In genomic region chr12:104339663-104340062, GRCh38 we compare ENCODE assay signal across 23 cellular contexts. TPM values are rescaled to one million over a fixed set of nuclear protein-coding genes. Genes with fewer than 3 reads are reported as not detected.
DNase-seq lines count a peak whose midpoint lies in the region; ATAC-seq, FAIRE-seq and TF ChIP-seq lines count a peak whose summit lies in the region.
"Had no signal": no experiment of that assay in that cellular context is flagged by ENCODE, and none has a peak within 500 bp of the region (broad histone marks: within the 10 kb centered on the region; RNA-seq: fewer than 3 reads in every experiment).

No MANE protein-coding gene starts in this region.

- no peak for DNase-seq in HepG2 (ENCODE audit: low spot score)
- DNase-seq in right lobe of liver, result no peak
- DNase-seq in astrocyte of the cerebellum (ENCODE audit: low read depth), result no peak
- DNase-seq in fibroblast of the aortic adventitia (ENCODE audit: low read depth), result peak; percentile 49
- DNase-seq in aorta, result no peak
- DNase-seq in stimulated activated CD4-positive, alpha-beta T cell treated with anti-CD3 and anti-CD28 coated beads, Interleukin-4, amount 100 ng/mL, for 4 hours, result no peak
- DNase-seq in NCI-H524 (lab: John Stamatoyannopoulos, UW), result no peak
- DNase-seq in sigmoid colon, result no peak
- DNase-seq: activated CD4-positive, CD25-positive, alpha-beta regulatory T cell; activated CD8-positive, alpha-beta T cell treated with anti-CD3 and anti-CD28 coated beads, Interleukin-2, amount 10 ng/mL, durations not matched to agents 7 days and 5 days; activated naive CD4-positive, alpha-beta T cell treated with Interleukin-2 at 50 U/mL for 16 hours; activated T-cell treated with anti-CD3 and anti-CD28 coated beads, Interleukin-2, amount 50 U/mL, for 24 hours; CD4-positive, alpha-beta T cell; DMS153; GF-D8; NCI-H1694 treated with DMSO at 0.1 percent for 48 hours; NCI-H446 treated with DMSO at 0.1 percent for 48 hours; occipital lobe; T1000 had no signal

- H3K9ac ChIP-seq in HepG2 (ENCODE audit: insufficient read depth, low read depth, low read length), result no peak overlapping the region

- no peak overlapping the region for H3K4me2 ChIP-seq in HepG2 (ENCODE audit: low read depth, low read length)

- 100% methylated on average over 2 of the region's 3 CpGs for WGBS in HepG2 (ENCODE audit: low lambda C conversion rate)
- WGBS in right lobe of liver (ENCODE audit: insufficient coverage, low coverage, low lambda C conversion rate, missing lambda C conversion rate), result 90% methylated on average over 3 of the region's 3 CpGs
- 14 to 18% methylated on average over 3 of the region's 3 CpGs for WGBS in aorta, 2 donors
- WGBS in sigmoid colon, 2 donors, result 95 to 96% methylated on average over 3 of the region's 3 CpGs

- TF ChIP-seq CTCF in HepG2 (CRISPR knock-in tag; IDR thresholded peaks at IDR 0.05), result no peak
- no peak for TF ChIP-seq CTCF in right lobe of liver (IDR thresholded peaks at IDR 0.05)
- TF ChIP-seq CTCF in astrocyte of the cerebellum (IDR thresholded peaks at IDR 0.05; ENCODE audit: low read depth, low read length, missing control alignments), result peak; percentile 13
- TF ChIP-seq CTCF in fibroblast of the aortic adventitia (IDR thresholded peaks at IDR 0.05; ENCODE audit: insufficient read depth, low read length), result no peak
- no peak for TF ChIP-seq CTCF in sigmoid colon (IDR thresholded peaks at IDR 0.05)

- no peak for FAIRE-seq in HepG2 (lab: Jason Lieb, UNC)
- FAIRE-seq: colon, keratinocyte had no signal

- in situ Hi-C loops in HepG2 (cut with HindIII; ENCODE audit: extremely low pct_ligation_motif_present, low pct_unique_long_range_greater_than_20kb) (no loop called here), astrocyte of the cerebellum (cut with HindIII; ENCODE audit: low sequenced_read_pairs) (no loop called here)

- intact Hi-C loops in HepG2 (cut with micrococcal nuclease; ENCODE audit: unreplicated experiment) (no loop called here), right lobe of liver (cut with DNase I) (no loop called here), aorta (cut with DNase I) (loop anchor here (5.0 kb wide), 2 partner anchors 32 to 37 kb away; partner anchors contain the start of gene EID3 (in 1 of the 2)), sigmoid colon (cut with DNase I) (no loop called here)

- TF ChIP-seq EP300 in HepG2 (IDR thresholded peaks at IDR 0.05; ENCODE audit: low read depth in 2 of 2, low read length in 2 of 2) (no peak), HepG2 (CRISPR knock-in tag; IDR thresholded peaks at IDR 0.05; ENCODE audit: borderline replicate concordance) (no peak), sigmoid colon (IDR thresholded peaks at IDR 0.05) (no peak)

- no TSS peak for BruUV-seq in HepG2 (replicated peaks; lab: Mats Ljungman, UMichigan)

- H3K4me1 ChIP-seq in HepG2 (ENCODE audit: insufficient read depth, low read length) (no peaks in the 10 kb centered on the region), right lobe of liver (no peaks in the 10 kb centered on the region), aorta (ENCODE audit: control insufficient read depth in 1 of 2, insufficient read depth in 2 of 2, low read length in 2 of 2) (peaks cover 4 to 14% of the 10 kb centered on the region in 2 donors), sigmoid colon (peaks cover 0 to 40% (median 26%) of the 10 kb centered on the region in 4 donors)

- CTCF ChIA-PET in HepG2 (lab: Yijun Ruan, JAX; ENCODE audit: low intra/inter-chr PET ratio, low total read pairs), result no interaction called here

- H3K4me3 ChIP-seq in HepG2 (replicated peaks in 1 of 3; ENCODE audit: insufficient read depth in 1 of 3, low read depth in 2 of 3, low read length in 3 of 3), result no peak overlapping the region
- no peak overlapping the region for H3K4me3 ChIP-seq in right lobe of liver
- no peak overlapping the region for H3K4me3 ChIP-seq in astrocyte of the cerebellum (ENCODE audit: low read depth, low read length)
- no peak overlapping the region for H3K4me3 ChIP-seq in fibroblast of the aortic adventitia (ENCODE audit: low read depth, low read length)
- H3K4me3 ChIP-seq in aorta (ENCODE audit: low read length in 2 of 2), result no peak overlapping the region
- H3K4me3 ChIP-seq in sigmoid colon, result no peak overlapping the region
- H3K4me3 ChIP-seq: lung had no signal

- ATAC-seq in HepG2 (no peak), right lobe of liver (no peak), aorta (ENCODE audit: low FRiP score) (peak; percentile 45)
- ATAC-seq: activated CD8-positive, alpha-beta T cell treated with anti-CD3 and anti-CD28 coated beads, Interleukin-2, amount 10 ng/mL, durations not matched to agents 7 days and 5 days; stimulated activated memory B cell treated with anti-CD40 and anti-IgM and Interleukin-4, amounts not matched to agents 10 μg/mL and 1 μg/mL and 100 μg/mL, for 72 hours had no signal

- H4K20me1 ChIP-seq in HepG2 (ENCODE audit: insufficient read depth, low read length), result peaks cover 3% of the 10 kb centered on the region; the same call in 1 of the 2 replicates

- no peak for TF ChIP-seq POLR2A in HepG2 (IDR thresholded peaks at IDR 0.05; ENCODE audit: insufficient read depth in 1 of 2, low read depth in 2 of 2, low read length in 2 of 2)
- TF ChIP-seq POLR2A in right lobe of liver (IDR thresholded peaks at IDR 0.05), result no peak
- TF ChIP-seq POLR2A in sigmoid colon (IDR thresholded peaks at IDR 0.05), result no peak

- no peak for TF ChIP-seq RAD21 in HepG2 (CRISPR knock-in tag; IDR thresholded peaks at IDR 0.05)

- H2AFZ ChIP-seq in HepG2 (ENCODE audit: low read length), result no peak overlapping the region

- POLR2A ChIA-PET in HepG2 (lab: Yijun Ruan, JAX), result no interaction called here

- no peak overlapping the region for H3K27ac ChIP-seq in HepG2 (ENCODE audit: extremely low read length, insufficient read depth, low read length)
- no peak overlapping the region for H3K27ac ChIP-seq in right lobe of liver
- H3K27ac ChIP-seq in aorta (ENCODE audit: low read depth in 1 of 2, low read length in 2 of 2), result peak overlapping the region; percentile 54 to 60
- peak overlapping the region in 2 of 4 donors; percentile 18 to 51 for H3K27ac ChIP-seq in sigmoid colon

- no peaks in the 10 kb centered on the region for H3K9me3 ChIP-seq in HepG2 (ENCODE audit: low read length)
- no peaks in the 10 kb centered on the region for H3K9me3 ChIP-seq in right lobe of liver
- H3K9me3 ChIP-seq in aorta (ENCODE audit: control insufficient read depth, low read length), result no peaks in the 10 kb centered on the region
- no peaks in the 10 kb centered on the region for H3K9me3 ChIP-seq in sigmoid colon

- H3K36me3 ChIP-seq in HepG2 (replicated peaks in 1 of 2; ENCODE audit: control insufficient read depth in 1 of 2, insufficient read depth in 2 of 2, low read length in 2 of 2) (peaks cover 10 to 81% of the 10 kb centered on the region in 2 experiments), right lobe of liver (peaks cover 0 to 95% (median 39%) of the 10 kb centered on the region in 4 donors), aorta (ENCODE audit: control insufficient read depth in 1 of 2, insufficient read depth in 2 of 2, low read length in 1 of 2) (peaks cover 2 to 8% of the 10 kb centered on the region in 2 donors), sigmoid colon (peaks cover 22 to 97% (median 65%) of the 10 kb centered on the region in 4 donors)

- H3K79me2 ChIP-seq in HepG2 (ENCODE audit: insufficient read depth, low read length), result no peaks in the 10 kb centered on the region

- H3K27me3 ChIP-seq in HepG2 (ENCODE audit: control insufficient read depth in 1 of 2, insufficient read depth in 2 of 2, low read length in 2 of 2) (no peaks in the 10 kb centered on the region), right lobe of liver (no peaks in the 10 kb centered on the region), aorta (ENCODE audit: control insufficient read depth in 1 of 2, insufficient read depth in 2 of 2, low read length in 1 of 2) (no peaks in the 10 kb centered on the region), sigmoid colon (no peaks in the 10 kb centered on the region)

TF ChIP-seq in HepG2, 621 proteins besides CTCF, POLR2A, EP300 and RAD21:
- no peak for TF ChIP-seq SMAD9 (CRISPR knock-in tag; IDR thresholded peaks at IDR 0.05)
- TF ChIP-seq RBM22 (optimal IDR thresholded peaks at IDR 0.05; ENCODE audit: low read length), result peak; percentile 55

RNA-seq across cellular contexts. Expression of gene EID3, which starts 36.1 kb away (rescaled TPM):
- 0.27 and 4.5 TPM in 2 replicates for total RNA-seq in HepG2 (2016; rRNA removed; fragmentation: Illumina TruSeq; extraction: Trizol)
- total RNA-seq in HepG2 (2016; cell fraction: cytosol; rRNA removed; fragmentation: Illumina TruSeq; extraction: Trizol; ENCODE audit: low read depth), result 0.20 TPM in 1 of 2 replicates, not detected in the other
- 0.37 and 4.2 TPM in 2 replicates for total RNA-seq in HepG2 (2016; cell fraction: insoluble cytoplasmic fraction; rRNA removed; fragmentation: Illumina TruSeq; extraction: Trizol)
- 0.24 and 0.28 TPM in 2 replicates for total RNA-seq in HepG2 (2016; cell fraction: membrane; rRNA removed; fragmentation: Illumina TruSeq; extraction: Trizol)
- 19.9 and 21.8 TPM in 2 replicates for total RNA-seq in HepG2 (2016; cell fraction: nucleus; rRNA removed; fragmentation: Illumina TruSeq; extraction: Trizol)
- 0.38 and 0.56 TPM in 2 replicates for polyA plus RNA-seq in HepG2 (2011; rRNA removed)
- polyA plus RNA-seq in HepG2 (2011; cell fraction: cytosol; rRNA removed), result not detected in 2 replicates
- polyA plus RNA-seq in HepG2 (2011; cell fraction: nucleus; rRNA removed), result 2.2 and 2.8 TPM in 2 replicates
- 0.13 and 0.39 TPM in 2 replicates for polyA plus RNA-seq in HepG2 (2012)
- polyA plus RNA-seq in HepG2 (2016; cell fraction: cytosol; fragmentation: Illumina TruSeq; extraction: Trizol; ENCODE audit: low read depth), result 0.07 TPM in 1 of 2 replicates, not detected in the other
- 0.21 TPM in 1 of 2 replicates, not detected in the other for polyA plus RNA-seq in HepG2 (2016; cell fraction: insoluble cytoplasmic fraction; fragmentation: Illumina TruSeq; extraction: Trizol; ENCODE audit: low read depth)
- polyA plus RNA-seq in HepG2 (2016; cell fraction: membrane; fragmentation: Illumina TruSeq; extraction: Trizol; ENCODE audit: low read depth), result not detected in 2 replicates
- polyA plus RNA-seq in HepG2 (2016; cell fraction: nucleus; fragmentation: Illumina TruSeq; extraction: Trizol; ENCODE audit: insufficient read depth, low read depth), result 5.1 and 5.3 TPM in 2 replicates
- 3.3 and 7.0 TPM in 2 replicates for polyA minus RNA-seq in HepG2 (2011; rRNA and poly(A)+ RNA removed; ENCODE audit: low replicate concordance)
- not detected in 2 replicates for polyA minus RNA-seq in HepG2 (2011; cell fraction: cytosol; rRNA and poly(A)+ RNA removed)
- polyA minus RNA-seq in HepG2 (2011; cell fraction: nucleus; rRNA and poly(A)+ RNA removed), result 26.4 and 27.4 TPM in 2 replicates
- total RNA-seq in right lobe of liver, result 1 to 10 TPM; 1.1 to 7.3 (median 1.4) TPM
- 14.9 and 55.9 TPM in 2 replicates for total RNA-seq in fibroblast of the aortic adventitia (ENCODE audit: low replicate concordance)
- total RNA-seq in aorta, result 1 to 10 TPM; 8.5 to 8.6 TPM
- 1 to 10 TPM; 2.1 to 6.8 TPM for polyA plus RNA-seq in aorta
- total RNA-seq in sigmoid colon, result 10 to 100 TPM in 2 of 4 donors, 1 to 10 TPM in 2; 4.6 to 21.9 (median 13.5) TPM
- polyA plus RNA-seq in sigmoid colon, result 1 to 10 TPM in 2 of 3 donors, under 1 TPM in 1; 0.46 to 2.5 (median 1.2) TPM

Comparison
In these comparisons a context has a peak if more than half of its experiments do, and no peak if none do; other contexts are left out.
1. H3K27ac ChIP-seq: peak in aorta (2 of 2); none in HepG2 (single experiment) and right lobe of liver (0 of 3).
2. intact Hi-C loops: an anchor here in aorta (5.0 kb wide); none called in HepG2, right lobe of liver and sigmoid colon.